21 cellular contexts compared by ENCODE assay signal in genomic region chr5:148436029-148436428, GRCh38. TPM values are rescaled to one million over a fixed set of nuclear protein-coding genes. Genes with fewer than 3 reads are reported as not detected.
DNase-seq lines count a peak whose midpoint lies in the region; ATAC-seq and TF ChIP-seq lines count a peak whose summit lies in the region.
"Had no signal": no experiment of that assay in that cellular context is flagged by ENCODE, and none has a peak within 500 bp of the region (broad histone marks: within the 10 kb centered on the region; RNA-seq: fewer than 3 reads in every experiment).

No MANE protein-coding gene starts in this region.

- no peak for TF ChIP-seq CTCF in activated CD8-positive, alpha-beta T cell treated with anti-CD3 and anti-CD28 coated beads for 36 hours (IDR thresholded peaks at IDR 0.05)
- TF ChIP-seq CTCF in progenitor cell of endocrine pancreas (IDR thresholded peaks at IDR 0.05; ENCODE audit: unreplicated experiment) (no peak), SK-N-SH (IDR thresholded peaks at IDR 0.05) (no peak), thyroid gland (IDR thresholded peaks at IDR 0.05) (no peak)

- no peak for TF ChIP-seq POLR2A in thyroid gland (IDR thresholded peaks at IDR 0.05)

- POLR2A ChIA-PET in activated CD8-positive, alpha-beta T cell treated with anti-CD3 and anti-CD28 coated beads for 36 hours (lab: Charles Lee): no interaction called here
- POLR2A ChIA-PET in activated CD8-positive, alpha-beta T cell treated with anti-CD3 and anti-CD28 coated beads, Interleukin-2, amount 10 ng/mL, durations not matched to agents 7 days and 5 days (lab: Charles Lee): no interaction called here
- POLR2A ChIA-PET in SK-N-SH (lab: Yijun Ruan, JAX): no interaction called here

- H3K79me2 ChIP-seq in SK-N-SH (ENCODE audit: insufficient read depth): no peaks in the 10 kb centered on the region

- no peak for ATAC-seq in activated CD8-positive, alpha-beta T cell treated with anti-CD3 and anti-CD28 coated beads for 36 hours
- ATAC-seq in activated CD8-positive, alpha-beta T cell treated with anti-CD3 and anti-CD28 coated beads, Interleukin-2, amount 10 ng/mL, durations not matched to agents 7 days and 5 days: no peak
- no peak for ATAC-seq in CD4-positive, CD25-positive, alpha-beta regulatory T cell (ENCODE audit: low read depth in 2 of 2)
- no peak for ATAC-seq in activated naive CD8-positive, alpha-beta T cell treated with anti-CD3 and anti-CD28 coated beads, Interleukin-2, amount 50 U/mL, for 24 hours
- ATAC-seq: GM12878, GM23338, HCT116 had no signal

- no peak overlapping the region for H3K9ac ChIP-seq in SK-N-SH
- H3K9ac ChIP-seq: BLaER1 had no signal

- no peak overlapping the region for H3K4me2 ChIP-seq in SK-N-SH
- H3K4me2 ChIP-seq: BLaER1, GM23338 had no signal

- intact Hi-C loops in activated CD8-positive, alpha-beta T cell treated with anti-CD3 and anti-CD28 coated beads for 36 hours (cut with micrococcal nuclease): no loop called here
- intact Hi-C loops in thyroid gland (cut with DNase I): no loop called here

- CTCF ChIA-PET in activated CD8-positive, alpha-beta T cell treated with anti-CD3 and anti-CD28 coated beads for 36 hours (lab: Charles Lee): no interaction called here
- CTCF ChIA-PET in activated CD8-positive, alpha-beta T cell treated with anti-CD3 and anti-CD28 coated beads, Interleukin-2, amount 10 ng/mL, durations not matched to agents 7 days and 5 days (lab: Charles Lee): no interaction called here
- CTCF ChIA-PET in SK-N-SH (lab: Yijun Ruan, JAX): interaction anchor here (2.4 to 2.6 kb wide), 2 partner anchors 295 to 297 kb away, joined by 13 to 22 read pairs; no protein-coding TSS in a partner anchor

- peaks cover 50% of the 10 kb centered on the region for H3K36me3 Mint-ChIP-seq in activated CD8-positive, alpha-beta T cell treated with anti-CD3 and anti-CD28 coated beads for 36 hours (ENCODE audit: low read depth)
- peaks cover 44% of the 10 kb centered on the region for H3K36me3 Mint-ChIP-seq in activated CD8-positive, alpha-beta T cell treated with anti-CD3 and anti-CD28 coated beads, Interleukin-2, amount 10 ng/mL, durations not matched to agents 7 days and 5 days (ENCODE audit: low read depth)
- H3K36me3 Mint-ChIP-seq in CD4-positive, CD25-positive, alpha-beta regulatory T cell: peaks cover 39% of the 10 kb centered on the region
- peaks cover 54% of the 10 kb centered on the region for H3K36me3 Mint-ChIP-seq in activated naive CD8-positive, alpha-beta T cell treated with anti-CD3 and anti-CD28 coated beads, Interleukin-2, amount 50 U/mL, for 24 hours (ENCODE audit: low read depth)
- peaks cover 24% of the 10 kb centered on the region for H3K36me3 Mint-ChIP-seq in progenitor cell of endocrine pancreas (ENCODE audit: insufficient read depth)

- no peak for DNase-seq in activated CD8-positive, alpha-beta T cell treated with anti-CD3 and anti-CD28 coated beads for 36 hours
- DNase-seq in activated CD8-positive, alpha-beta T cell treated with anti-CD3 and anti-CD28 coated beads, Interleukin-2, amount 10 ng/mL, durations not matched to agents 7 days and 5 days: no peak
- DNase-seq in CD4-positive, CD25-positive, alpha-beta regulatory T cell: no peak
- DNase-seq in activated naive CD8-positive, alpha-beta T cell treated with anti-CD3 and anti-CD28 coated beads, Interleukin-2, amount 50 U/mL, for 24 hours: no peak
- no peak for DNase-seq in progenitor cell of endocrine pancreas (ENCODE audit: low spot score, unreplicated experiment)
- DNase-seq in SK-N-SH: no peak
- no peak for DNase-seq in thyroid gland
- DNase-seq: CD4-positive, alpha-beta T cell; CD8-positive, alpha-beta memory T cell; DMS 273 treated with DMSO at 0.1 percent for 48 hours; DMS79; EL; GDM1; H9 had no signal

- peak overlapping the region; percentile 98 for H3K27ac Mint-ChIP-seq in activated CD8-positive, alpha-beta T cell treated with anti-CD3 and anti-CD28 coated beads for 36 hours
- H3K27ac Mint-ChIP-seq in activated CD8-positive, alpha-beta T cell treated with anti-CD3 and anti-CD28 coated beads, Interleukin-2, amount 10 ng/mL, durations not matched to agents 7 days and 5 days: no peak overlapping the region
- peak overlapping the region in 2 of 3 donors; percentile 48 to 96 for H3K27ac Mint-ChIP-seq in CD4-positive, CD25-positive, alpha-beta regulatory T cell
- H3K27ac Mint-ChIP-seq in activated naive CD8-positive, alpha-beta T cell treated with anti-CD3 and anti-CD28 coated beads, Interleukin-2, amount 50 U/mL, for 24 hours: peak overlapping the region; percentile 95
- H3K27ac Mint-ChIP-seq in progenitor cell of endocrine pancreas: peak overlapping the region; percentile 69
- H3K27ac Mint-ChIP-seq: B cell, GM23338, H9 had no signal

- no peaks in the 10 kb centered on the region for H3K27me3 Mint-ChIP-seq in activated CD8-positive, alpha-beta T cell treated with anti-CD3 and anti-CD28 coated beads for 36 hours
- no peaks in the 10 kb centered on the region for H3K27me3 Mint-ChIP-seq in activated CD8-positive, alpha-beta T cell treated with anti-CD3 and anti-CD28 coated beads, Interleukin-2, amount 10 ng/mL, durations not matched to agents 7 days and 5 days (ENCODE audit: low read depth)
- no peaks in the 10 kb centered on the region for H3K27me3 Mint-ChIP-seq in CD4-positive, CD25-positive, alpha-beta regulatory T cell
- H3K27me3 Mint-ChIP-seq in activated naive CD8-positive, alpha-beta T cell treated with anti-CD3 and anti-CD28 coated beads, Interleukin-2, amount 50 U/mL, for 24 hours: no peaks in the 10 kb centered on the region
- no peaks in the 10 kb centered on the region for H3K27me3 Mint-ChIP-seq in progenitor cell of endocrine pancreas
- H3K27me3 Mint-ChIP-seq: B cell; CD4-positive, alpha-beta T cell; CD8-positive, alpha-beta memory T cell had no signal

- H3K9me3 ChIP-seq in CD4-positive, CD25-positive, alpha-beta regulatory T cell (ENCODE audit: control insufficient read depth in 2 of 2, low read length in 2 of 2): no peaks in the 10 kb centered on the region
- no peaks in the 10 kb centered on the region; the same call in 1 of the 2 replicates for H3K9me3 ChIP-seq in SK-N-SH
- H3K9me3 ChIP-seq in thyroid gland: no peaks in the 10 kb centered on the region
- H3K9me3 ChIP-seq: BLaER1 had no signal

- no peaks in the 10 kb centered on the region for H3K9me2 ChIP-seq in SK-N-SH

- no peak overlapping the region for H3K4me3 ChIP-seq in CD4-positive, CD25-positive, alpha-beta regulatory T cell (ENCODE audit: low read depth, low read length)
- H3K4me3 ChIP-seq in SK-N-SH (ENCODE audit: low read depth in 2 of 2, low read length in 1 of 2): no peak overlapping the region
- H3K4me3 ChIP-seq in thyroid gland (replicated peaks in 1 of 3): no peak overlapping the region
- H3K4me3 ChIP-seq: BLaER1, GM12878, GM23338 had no signal

- H3K36me3 ChIP-seq in CD4-positive, CD25-positive, alpha-beta regulatory T cell (ENCODE audit: control insufficient read depth, insufficient read depth, low read length): peaks cover 77% of the 10 kb centered on the region
- H3K36me3 ChIP-seq in SK-N-SH (replicated peaks in 1 of 2; ENCODE audit: control insufficient read depth in 1 of 2, insufficient read depth in 2 of 2, low read length in 1 of 2) (peaks cover 85 to 90% of the 10 kb centered on the region in 2 experiments), thyroid gland (peaks cover 26 to 41% of the 10 kb centered on the region in 2 donors)

- H3K9me3 Mint-ChIP-seq in activated CD8-positive, alpha-beta T cell treated with anti-CD3 and anti-CD28 coated beads for 36 hours: no peaks in the 10 kb centered on the region
- no peaks in the 10 kb centered on the region for H3K9me3 Mint-ChIP-seq in activated CD8-positive, alpha-beta T cell treated with anti-CD3 and anti-CD28 coated beads, Interleukin-2, amount 10 ng/mL, durations not matched to agents 7 days and 5 days (ENCODE audit: insufficient read depth)
- no peaks in the 10 kb centered on the region for H3K9me3 Mint-ChIP-seq in CD4-positive, CD25-positive, alpha-beta regulatory T cell
- H3K9me3 Mint-ChIP-seq in activated naive CD8-positive, alpha-beta T cell treated with anti-CD3 and anti-CD28 coated beads, Interleukin-2, amount 50 U/mL, for 24 hours: no peaks in the 10 kb centered on the region
- H3K9me3 Mint-ChIP-seq in progenitor cell of endocrine pancreas (ENCODE audit: low read depth): no peaks in the 10 kb centered on the region
- H3K9me3 Mint-ChIP-seq: CD4-positive, alpha-beta T cell; CD8-positive, alpha-beta memory T cell; GM23338; H9 had no signal

- H4K20me1 ChIP-seq in SK-N-SH (ENCODE audit: insufficient read depth): no peaks in the 10 kb centered on the region
- H4K20me1 ChIP-seq: BLaER1 had no signal

- H3K27ac ChIP-seq in CD4-positive, CD25-positive, alpha-beta regulatory T cell (ENCODE audit: insufficient read depth, low read length, poor library complexity, severe bottlenecking): no peak overlapping the region
- H3K27ac ChIP-seq in SK-N-SH (ENCODE audit: low read depth in 2 of 2, low read length in 1 of 2) (no peak overlapping the region), thyroid gland (no peak overlapping the region)
- H3K27ac ChIP-seq: 22Rv1, BLaER1, C4-2B had no signal

- no peak for TF ChIP-seq RAD21 in SK-N-SH (IDR thresholded peaks at IDR 0.05; ENCODE audit: low read length)

- no peak overlapping the region for H3K4me3 Mint-ChIP-seq in activated CD8-positive, alpha-beta T cell treated with anti-CD3 and anti-CD28 coated beads for 36 hours
- no peak overlapping the region for H3K4me3 Mint-ChIP-seq in activated CD8-positive, alpha-beta T cell treated with anti-CD3 and anti-CD28 coated beads, Interleukin-2, amount 10 ng/mL, durations not matched to agents 7 days and 5 days
- no peak overlapping the region for H3K4me3 Mint-ChIP-seq in CD4-positive, CD25-positive, alpha-beta regulatory T cell
- peak overlapping the region; percentile 61 for H3K4me3 Mint-ChIP-seq in activated naive CD8-positive, alpha-beta T cell treated with anti-CD3 and anti-CD28 coated beads, Interleukin-2, amount 50 U/mL, for 24 hours
- H3K4me3 Mint-ChIP-seq in progenitor cell of endocrine pancreas (ENCODE audit: low read depth): no peak overlapping the region
- H3K4me3 Mint-ChIP-seq: B cell; CD4-positive, alpha-beta T cell; CD8-positive, alpha-beta memory T cell; GM23338; H9 had no signal

- no peak overlapping the region for H2AFZ ChIP-seq in SK-N-SH (ENCODE audit: low read depth)
- H2AFZ ChIP-seq: GM23338 had no signal

- no peaks in the 10 kb centered on the region for H3K4me1 ChIP-seq in CD4-positive, CD25-positive, alpha-beta regulatory T cell (ENCODE audit: control insufficient read depth, insufficient read depth, low read length, poor library complexity, severe bottlenecking)
- H3K4me1 ChIP-seq in SK-N-SH (ENCODE audit: control insufficient read depth in 1 of 2, insufficient read depth in 2 of 2, low read depth in 1 of 2, low read length in 1 of 2) (no peaks in the 10 kb centered on the region), thyroid gland (no peaks in the 10 kb centered on the region)
- H3K4me1 ChIP-seq: BLaER1 had no signal

- no peaks in the 10 kb centered on the region for H3K27me3 ChIP-seq in CD4-positive, CD25-positive, alpha-beta regulatory T cell (ENCODE audit: control insufficient read depth, insufficient read depth, low read length)
- H3K27me3 ChIP-seq in SK-N-SH (ENCODE audit: insufficient read depth) (no peaks in the 10 kb centered on the region), thyroid gland (no peaks in the 10 kb centered on the region)
- H3K27me3 ChIP-seq: BLaER1 had no signal

- no peak for TF ChIP-seq EP300 in SK-N-SH (IDR thresholded peaks at IDR 0.05; ENCODE audit: borderline replicate concordance in 1 of 2, low read depth in 1 of 2, low read length in 1 of 2)

- H3F3A ChIP-seq in SK-N-SH (replicated peaks; ENCODE audit: insufficient read depth): no peaks in the 10 kb centered on the region

- peaks cover 9% of the 10 kb centered on the region for H3K4me1 Mint-ChIP-seq in activated CD8-positive, alpha-beta T cell treated with anti-CD3 and anti-CD28 coated beads for 36 hours (ENCODE audit: low read depth)
- H3K4me1 Mint-ChIP-seq in activated CD8-positive, alpha-beta T cell treated with anti-CD3 and anti-CD28 coated beads, Interleukin-2, amount 10 ng/mL, durations not matched to agents 7 days and 5 days (ENCODE audit: low read depth): no peaks in the 10 kb centered on the region
- H3K4me1 Mint-ChIP-seq in CD4-positive, CD25-positive, alpha-beta regulatory T cell: peaks cover 7 to 17% (median 11%) of the 10 kb centered on the region in 4 donors
- peaks cover 25% of the 10 kb centered on the region for H3K4me1 Mint-ChIP-seq in activated naive CD8-positive, alpha-beta T cell treated with anti-CD3 and anti-CD28 coated beads, Interleukin-2, amount 50 U/mL, for 24 hours
- H3K4me1 Mint-ChIP-seq in progenitor cell of endocrine pancreas (ENCODE audit: low read depth): no peaks in the 10 kb centered on the region
- H3K4me1 Mint-ChIP-seq: B cell, GM23338, H9 had no signal

- 95% methylated on average over 3 of the region's 3 CpGs for WGBS in SK-N-SH (ENCODE audit: low lambda C conversion rate)
- WGBS in thyroid gland, 2 donors: 96% methylated on average over 3 of the region's 3 CpGs

RNA-seq across cellular contexts. Expression of gene FBXO38, which starts 52.3 kb away (rescaled TPM):
- 10 to 100 TPM; 38.0 to 39.6 TPM for total RNA-seq in activated CD8-positive, alpha-beta T cell treated with anti-CD3 and anti-CD28 coated beads for 36 hours
- total RNA-seq in activated CD8-positive, alpha-beta T cell treated with anti-CD3 and anti-CD28 coated beads, Interleukin-2, amount 10 ng/mL, durations not matched to agents 7 days and 5 days: 10 to 100 TPM; 37.4 to 47.6 TPM
- total RNA-seq in CD4-positive, CD25-positive, alpha-beta regulatory T cell: 54.6 TPM
- polyA plus RNA-seq in CD4-positive, CD25-positive, alpha-beta regulatory T cell: 10 to 100 TPM; 16.0 to 31.4 (median 19.8) TPM
- total RNA-seq in progenitor cell of endocrine pancreas (65.0 and 68.1 TPM in 2 replicates), thyroid gland (10 to 100 TPM; 49.6 to 86.4 (median 64.1) TPM)
- polyA plus RNA-seq in SK-N-SH (2012; rRNA removed): 15.3 and 15.5 TPM in 2 replicates
- polyA plus RNA-seq in SK-N-SH (2012; cell fraction: cytosol; rRNA removed): 11.9 and 12.3 TPM in 2 replicates
- polyA plus RNA-seq in SK-N-SH (2012; cell fraction: nucleus; rRNA removed): 21.9 and 46.5 TPM in 2 replicates
